ENCODE assay signal across 8 cellular contexts in genomic region chr6:106609699-106610098, GRCh38. TPM values are rescaled to one million over a fixed set of nuclear protein-coding genes. Genes with fewer than 3 reads are reported as not detected.
A peak's percentile ranks its signal among the peaks of the same experiment; 100 is the strongest.
DNase-seq lines count a peak whose midpoint lies in the region; ATAC-seq, FAIRE-seq and TF ChIP-seq lines count a peak whose summit lies in the region.

No MANE protein-coding gene starts in this region.

- POLR2A ChIA-PET in Caco-2 (lab: Charles Lee) (interaction anchor here (0.9 kb wide), 1 partner anchor 278 kb away, joined by 3 read pairs; no protein-coding TSS in a partner anchor), RWPE1 (lab: Yijun Ruan, JAX; ENCODE audit: low non-redundant PET) (no interaction called here)

- TF ChIP-seq EP300 in stomach (IDR thresholded peaks at IDR 0.05): no peak

- WGBS in stomach, 5 donors: 70 to 76% (median 73%) methylated on average over 6 of the region's 6 CpGs

- H3K27ac Mint-ChIP-seq in Caco-2 (ENCODE audit: unreplicated experiment) (no peak overlapping the region), HFFc6 (no peak overlapping the region)
- H3K27ac Mint-ChIP-seq in natural killer cell treated with Interleukin-12 subunit alpha and Interleukin-12 subunit beta and Interleukin-15 and Interleukin-18, amount 100 ng/mL, for 72 hours: no peak overlapping the region

- no peaks in the 10 kb centered on the region for H3K36me3 ChIP-seq in Caco-2 (ENCODE audit: control insufficient read depth, insufficient read depth, low read length)
- H3K36me3 ChIP-seq in stomach: peaks cover 0 to 16% (median 4%) of the 10 kb centered on the region in 4 donors

- H3K4me3 Mint-ChIP-seq in Caco-2 (ENCODE audit: unreplicated experiment) (no peak overlapping the region), HFFc6 (no peak overlapping the region)
- no peak overlapping the region for H3K4me3 Mint-ChIP-seq in natural killer cell treated with Interleukin-12 subunit alpha and Interleukin-12 subunit beta and Interleukin-15 and Interleukin-18, amount 100 ng/mL, for 72 hours

- FAIRE-seq in HTR-8/SVneo (lab: Jason Lieb, UNC): no peak

- H3K27me3 Mint-ChIP-seq in Caco-2 (ENCODE audit: insufficient read depth, unreplicated experiment) (no peaks in the 10 kb centered on the region), HFFc6 (ENCODE audit: insufficient read depth) (no peaks in the 10 kb centered on the region)
- H3K27me3 Mint-ChIP-seq in natural killer cell treated with Interleukin-12 subunit alpha and Interleukin-12 subunit beta and Interleukin-15 and Interleukin-18, amount 100 ng/mL, for 72 hours: no peaks in the 10 kb centered on the region

- H3K27me3 ChIP-seq in Caco-2 (replicated peaks; ENCODE audit: control insufficient read depth, insufficient read depth, low read length): no peaks in the 10 kb centered on the region
- H3K27me3 ChIP-seq in stomach: no peaks in the 10 kb centered on the region

- peak; percentile 52 to 54 for DNase-seq in Caco-2
- no peak for DNase-seq in HFFc6
- no peak for DNase-seq in RWPE1 (ENCODE audit: low spot score)
- peak; percentile 38 for DNase-seq in glomerular visceral epithelial cell (ENCODE audit: extremely low spot score)
- DNase-seq in stomach: no peak
- no peak for DNase-seq in HTR-8/SVneo (ENCODE audit: insufficient read length, low spot score)
- DNase-seq in natural killer cell treated with Interleukin-12 subunit alpha and Interleukin-12 subunit beta and Interleukin-15 and Interleukin-18, amount 100 ng/mL, for 72 hours (ENCODE audit: low spot score): no peak

- H3K4me1 Mint-ChIP-seq in Caco-2 (ENCODE audit: low read depth, unreplicated experiment) (no peaks in the 10 kb centered on the region), HFFc6 (ENCODE audit: low read depth) (no peaks in the 10 kb centered on the region)
- H3K4me1 Mint-ChIP-seq in natural killer cell treated with Interleukin-12 subunit alpha and Interleukin-12 subunit beta and Interleukin-15 and Interleukin-18, amount 100 ng/mL, for 72 hours (ENCODE audit: low read depth in 2 of 2): peaks cover 8 to 11% of the 10 kb centered on the region in 2 donors

- peak; percentile 43 to 51 for TF ChIP-seq CTCF in Caco-2 (IDR thresholded peaks at IDR 0.05; ENCODE audit: insufficient read depth in 1 of 2, low read depth in 1 of 2, low read length in 1 of 2, severe bottlenecking in 1 of 2, unreplicated experiment in 1 of 2)
- TF ChIP-seq CTCF in HFFc6 (IDR thresholded peaks at IDR 0.05): peak; percentile 59
- peak; percentile 43 for TF ChIP-seq CTCF in RWPE1 (conservative IDR thresholded peaks at IDR 0.05; ENCODE audit: low read depth)
- peak in 2 of 7 experiments; percentile 11 to 14 for TF ChIP-seq CTCF in stomach (IDR thresholded peaks at IDR 0.05)

- BruUV-seq in Caco-2 (replicated peaks; lab: Mats Ljungman, UMichigan): no TSS peak

- no peak for TF ChIP-seq POLR2A in stomach (IDR thresholded peaks at IDR 0.05)

- ATAC-seq in natural killer cell treated with Interleukin-12 subunit alpha and Interleukin-12 subunit beta and Interleukin-15 and Interleukin-18, amount 100 ng/mL, for 72 hours: no peak
- no peak for ATAC-seq in GM19328 (IDR thresholded peaks at IDR 0.05; ENCODE audit: unreplicated experiment)

- H3K4me3 ChIP-seq in Caco-2 (ENCODE audit: low read depth, low read length) (no peak overlapping the region), stomach (no peak overlapping the region)

- H3K9me3 Mint-ChIP-seq in Caco-2 (ENCODE audit: unreplicated experiment) (no peaks in the 10 kb centered on the region), HFFc6 (no peaks in the 10 kb centered on the region)
- H3K9me3 Mint-ChIP-seq in natural killer cell treated with Interleukin-12 subunit alpha and Interleukin-12 subunit beta and Interleukin-15 and Interleukin-18, amount 100 ng/mL, for 72 hours: no peaks in the 10 kb centered on the region

- CTCF ChIA-PET in Caco-2 (lab: Charles Lee) (interaction anchor here (0.5 to 1.4 kb wide), 10 partner anchors 33 to 537 kb away, joined by 3 to 20 read pairs (median 3); no protein-coding TSS in a partner anchor), RWPE1 (lab: Yijun Ruan, JAX) (interaction anchor here (0.6 to 3.3 kb wide), 9 partner anchors 24 to 370 kb away, joined by 3 to 22 read pairs (median 3); no protein-coding TSS in a partner anchor)

- intact Hi-C loops in Caco-2 (cut with micrococcal nuclease; ENCODE audit: unreplicated experiment) (loop anchor here (5.0 kb wide), 2 partner anchors 188 to 388 kb away; no protein-coding TSS in a partner anchor), stomach (cut with DNase I; ENCODE audit: low total_unique reads) (loop anchor here (10.0 kb wide), 1 partner anchor 375 kb away; no protein-coding TSS in a partner anchor)

- H3K36me3 Mint-ChIP-seq in Caco-2 (ENCODE audit: insufficient read depth, unreplicated experiment) (no peaks in the 10 kb centered on the region), HFFc6 (ENCODE audit: low read depth) (no peaks in the 10 kb centered on the region; the same call in 1 of the 2 replicates)
- H3K36me3 Mint-ChIP-seq in natural killer cell treated with Interleukin-12 subunit alpha and Interleukin-12 subunit beta and Interleukin-15 and Interleukin-18, amount 100 ng/mL, for 72 hours: peaks cover 10% of the 10 kb centered on the region

- H3K4me1 ChIP-seq in Caco-2 (no peaks in the 10 kb centered on the region), stomach (no peaks in the 10 kb centered on the region)

- no peaks in the 10 kb centered on the region for H3K9me3 ChIP-seq in Caco-2
- no peaks in the 10 kb centered on the region for H3K9me3 ChIP-seq in stomach

- H3K27ac ChIP-seq in RWPE1 (no peak overlapping the region), stomach (no peak overlapping the region)

RNA-seq across cellular contexts. Expression of gene RTN4IP1, which starts 19.6 kb away (rescaled TPM):
- total RNA-seq in Caco-2 (2022) (10.8 and 11.2 TPM in 2 replicates), stomach (10 to 100 TPM in 3 of 5 donors, 1 to 10 TPM in 1, not detected in 1; 9.2 to 44.2 (median 21.2) TPM)
- total RNA-seq in HFFc6 (2021; fragmentation: NEBNext Ultra II Directional; extraction: Animal tissue kit (Norgen Biotek cat#: 25700)): 1 to 10 TPM; 5.7 to 8.9 (median 8.0) TPM
- polyA plus RNA-seq in stomach: 1 to 10 TPM; 5.4 to 7.7 (median 5.7) TPM
- total RNA-seq in natural killer cell treated with Interleukin-12 subunit alpha and Interleukin-12 subunit beta and Interleukin-15 and Interleukin-18, amount 100 ng/mL, for 72 hours: 1 to 10 TPM; 5.5 to 7.0 TPM

RNA-seq across cellular contexts. Expression of gene QRSL1, which starts 19.7 kb away (rescaled TPM):
- total RNA-seq in Caco-2 (2022) (19.0 and 19.5 TPM in 2 replicates), stomach (10 to 100 TPM in 2 of 5 donors, 1 to 10 TPM in 3; 2.3 to 19.8 (median 7.1) TPM)
- 10 to 100 TPM in 3 of 6 experiments, 1 to 10 TPM in 3; 8.8 to 12.4 (median 10.1) TPM for total RNA-seq in HFFc6 (2021; fragmentation: NEBNext Ultra II Directional; extraction: Animal tissue kit (Norgen Biotek cat#: 25700))
- polyA plus RNA-seq in stomach: 1 to 10 TPM; 5.4 to 9.5 (median 6.6) TPM
- total RNA-seq in natural killer cell treated with Interleukin-12 subunit alpha and Interleukin-12 subunit beta and Interleukin-15 and Interleukin-18, amount 100 ng/mL, for 72 hours: 10 to 100 TPM; 15.3 to 25.0 TPM

Comparison
In these comparisons a context has a peak if more than half of its experiments do, and no peak if none do; other contexts are left out.
1. DNase-seq: peak in Caco-2 (2 of 2) and glomerular visceral epithelial cell (single experiment); none in HFFc6 (single experiment), RWPE1 (single experiment), stomach (single experiment), HTR-8/SVneo (single experiment) and natural killer cell treated with Interleukin-12 subunit alpha and Interleukin-12 subunit beta and Interleukin-15 and Interleukin-18, amount 100 ng/mL, for 72 hours (single experiment).